In the genomic region with DNA sequence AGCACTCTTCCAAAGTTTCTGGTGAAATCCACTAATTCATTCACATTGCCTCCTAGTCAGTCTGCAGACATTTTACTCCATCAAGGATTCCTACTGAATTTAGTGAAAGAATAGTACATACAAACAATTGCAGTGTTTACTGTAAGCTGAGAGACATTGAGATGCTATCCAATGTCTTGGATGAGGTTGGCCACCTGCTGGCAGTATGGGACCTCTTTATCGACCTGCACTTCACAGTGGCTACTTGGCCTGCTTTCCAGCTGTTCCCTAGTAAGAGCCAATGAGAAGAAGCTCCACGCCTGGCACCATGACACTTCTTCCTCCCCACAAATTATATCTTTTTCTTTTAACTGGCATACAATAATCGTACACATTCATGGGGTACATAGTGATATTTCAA, we compare ENCODE assay signal across 17 cellular contexts. TPM values are rescaled to one million over a fixed set of nuclear protein-coding genes. Genes with fewer than 3 reads are reported as not detected.
DNase-seq lines count a peak whose midpoint lies in the region; ATAC-seq, FAIRE-seq and TF ChIP-seq lines count a peak whose summit lies in the region.
"Had no signal": no experiment of that assay in that cellular context is flagged by ENCODE, and none has a peak within 500 bp of the region (broad histone marks: within the 10 kb centered on the region; RNA-seq: fewer than 3 reads in every experiment).

No MANE protein-coding gene starts in this region.

- intact Hi-C loops in HepG2 (cut with micrococcal nuclease; ENCODE audit: unreplicated experiment): no loop called here
- intact Hi-C loops in right lobe of liver (cut with DNase I): no loop called here
- intact Hi-C loops in HCT116 (cut with micrococcal nuclease): no loop called here
- intact Hi-C loops in OCI-LY7 (cut with micrococcal nuclease; ENCODE audit: unreplicated experiment): no loop called here
- intact Hi-C loops in lower leg skin (cut with DNase I; ENCODE audit: low total_unique reads): no loop called here

- H4K20me1 ChIP-seq in HepG2 (ENCODE audit: insufficient read depth, low read length) (no peaks in the 10 kb centered on the region), HCT116 (ENCODE audit: insufficient read depth) (no peaks in the 10 kb centered on the region), OCI-LY7 (ENCODE audit: insufficient read depth, low read length) (no peaks in the 10 kb centered on the region), osteoblast (ENCODE audit: insufficient read depth, low read length) (no peaks in the 10 kb centered on the region)
- H4K20me1 ChIP-seq: BLaER1 had no signal

- TF ChIP-seq EP300 in HepG2 (IDR thresholded peaks at IDR 0.05; ENCODE audit: low read depth in 2 of 2, low read length in 2 of 2) (no peak), HepG2 (CRISPR knock-in tag; IDR thresholded peaks at IDR 0.05; ENCODE audit: borderline replicate concordance) (no peak)

- H3K36me3 Mint-ChIP-seq in T-helper 2 cell treated with Interferon-gamma antibody and Interleukin-4, amounts not matched to agents 5 μg/mL and 100 μg/mL, for 36 hours (ENCODE audit: low read depth): no peaks in the 10 kb centered on the region

- H3K27ac ChIP-seq in HepG2 (ENCODE audit: extremely low read length, insufficient read depth, low read length): no peak overlapping the region
- H3K27ac ChIP-seq in right lobe of liver: no peak overlapping the region
- no peak overlapping the region for H3K27ac ChIP-seq in HCT116 (ENCODE audit: low read depth, low read length)
- no peak overlapping the region for H3K27ac ChIP-seq in OCI-LY7 (ENCODE audit: low read depth, low read length, poor library complexity, severe bottlenecking)
- no peak overlapping the region for H3K27ac ChIP-seq in osteoblast (ENCODE audit: low read depth, low read length)
- H3K27ac ChIP-seq: BLaER1, GM23248, RWPE1, SJCRH30 had no signal

- H3K9me3 ChIP-seq in HepG2 (ENCODE audit: low read length) (no peaks in the 10 kb centered on the region), right lobe of liver (no peaks in the 10 kb centered on the region), HCT116 (ENCODE audit: control insufficient read depth in 1 of 2, insufficient read depth in 1 of 2, low read depth in 1 of 2, low read length in 2 of 2) (no peaks in the 10 kb centered on the region), OCI-LY7 (ENCODE audit: low read length) (no peaks in the 10 kb centered on the region), osteoblast (ENCODE audit: low read depth, low read length) (no peaks in the 10 kb centered on the region)
- H3K9me3 ChIP-seq: SJCRH30 had no signal

- ATAC-seq in HepG2 (peak; percentile 42; the same call in 2 of the 3 replicates), right lobe of liver (no peak), HCT116 (peak; percentile 64)

- CTCF ChIA-PET in HepG2 (lab: Yijun Ruan, JAX; ENCODE audit: low intra/inter-chr PET ratio, low total read pairs) (no interaction called here), HCT116 (lab: Charles Lee) (interaction anchor here (1.0 to 3.5 kb wide), 2 partner anchors 15 to 50 kb away, joined by 3 to 23 read pairs; no protein-coding TSS in a partner anchor), OCI-LY7 (lab: Charles Lee; ENCODE audit: unreplicated experiment) (no interaction called here)

- H3K9me2 ChIP-seq in HCT116 (ENCODE audit: insufficient read depth) (no peaks in the 10 kb centered on the region), OCI-LY7 (ENCODE audit: insufficient read depth, low read length) (no peaks in the 10 kb centered on the region)

- TF ChIP-seq RAD21 in HepG2 (CRISPR knock-in tag; IDR thresholded peaks at IDR 0.05) (no peak), HCT116 (IDR thresholded peaks at IDR 0.05; ENCODE audit: low read depth) (peak; percentile 28; the same call in 1 of the 2 replicates)

- WGBS in HepG2 (ENCODE audit: low lambda C conversion rate): 0% methylated on average over 3 of the region's 3 CpGs
- 38% methylated on average over 3 of the region's 3 CpGs for WGBS in right lobe of liver (ENCODE audit: insufficient coverage, low coverage, low lambda C conversion rate, missing lambda C conversion rate)
- 56 to 61% methylated on average over 3 of the region's 3 CpGs for WGBS in lower leg skin, 2 donors

- H2AFZ ChIP-seq in HepG2 (ENCODE audit: low read length): no peak overlapping the region
- no peak overlapping the region for H2AFZ ChIP-seq in HCT116 (ENCODE audit: low read depth, low read length, poor library complexity, severe bottlenecking)
- H2AFZ ChIP-seq in OCI-LY7 (ENCODE audit: low read length): no peak overlapping the region
- no peak overlapping the region for H2AFZ ChIP-seq in osteoblast (ENCODE audit: low read length)
- H2AFZ ChIP-seq: GM23248 had no signal

- no peak overlapping the region for H3K9ac ChIP-seq in HepG2 (ENCODE audit: insufficient read depth, low read depth, low read length)
- H3K9ac ChIP-seq in HCT116 (ENCODE audit: low read length): no peak overlapping the region
- H3K9ac ChIP-seq: BLaER1, GM23248 had no signal

- H3K36me3 ChIP-seq in HepG2 (replicated peaks in 1 of 2; ENCODE audit: control insufficient read depth in 1 of 2, insufficient read depth in 2 of 2, low read length in 2 of 2) (no peaks in the 10 kb centered on the region), right lobe of liver (no peaks in the 10 kb centered on the region), HCT116 (ENCODE audit: control insufficient read depth in 1 of 2, insufficient read depth in 2 of 2, low read length in 2 of 2) (no peaks in the 10 kb centered on the region), OCI-LY7 (ENCODE audit: insufficient read depth, low read length) (no peaks in the 10 kb centered on the region), osteoblast (ENCODE audit: insufficient read depth, low read length) (no peaks in the 10 kb centered on the region)
- H3K36me3 ChIP-seq: BLaER1, SJCRH30 had no signal

- H3K4me3 Mint-ChIP-seq in T-helper 2 cell treated with Interferon-gamma antibody and Interleukin-4, amounts not matched to agents 5 μg/mL and 100 μg/mL, for 36 hours: no peak overlapping the region
- H3K4me3 Mint-ChIP-seq: CD8-positive, alpha-beta memory T cell had no signal

- H3K4me1 ChIP-seq in HepG2 (ENCODE audit: insufficient read depth, low read length): no peaks in the 10 kb centered on the region
- H3K4me1 ChIP-seq in right lobe of liver: no peaks in the 10 kb centered on the region
- no peaks in the 10 kb centered on the region for H3K4me1 ChIP-seq in HCT116 (ENCODE audit: control insufficient read depth in 1 of 2, insufficient read depth in 2 of 2, low read length in 2 of 2)
- H3K4me1 ChIP-seq in OCI-LY7 (ENCODE audit: insufficient read depth, low read length, poor library complexity, severe bottlenecking): no peaks in the 10 kb centered on the region
- no peaks in the 10 kb centered on the region for H3K4me1 ChIP-seq in osteoblast (ENCODE audit: insufficient read depth, low read length)
- H3K4me1 ChIP-seq: BLaER1, SJCRH30 had no signal

- RAD21 ChIA-PET in HCT116 (lab: Charles Lee; ENCODE audit: low non-redundant PET in 1 of 2, low total read pairs in 2 of 2, uncharacterized antibody in 2 of 2, unreplicated experiment in 2 of 2): no interaction called here

- H3K79me2 ChIP-seq in HepG2 (ENCODE audit: insufficient read depth, low read length): no peaks in the 10 kb centered on the region
- no peaks in the 10 kb centered on the region for H3K79me2 ChIP-seq in HCT116 (ENCODE audit: insufficient read depth, low read length)
- no peaks in the 10 kb centered on the region for H3K79me2 ChIP-seq in OCI-LY7 (ENCODE audit: insufficient read depth, low read depth, low read length)
- no peaks in the 10 kb centered on the region for H3K79me2 ChIP-seq in osteoblast (ENCODE audit: insufficient read depth, low read length)

- H3K4me1 Mint-ChIP-seq in T-helper 2 cell treated with Interferon-gamma antibody and Interleukin-4, amounts not matched to agents 5 μg/mL and 100 μg/mL, for 36 hours (ENCODE audit: low read depth): no peaks in the 10 kb centered on the region
- H3K4me1 Mint-ChIP-seq: CD8-positive, alpha-beta memory T cell had no signal

- H3K27ac Mint-ChIP-seq in T-helper 2 cell treated with Interferon-gamma antibody and Interleukin-4, amounts not matched to agents 5 μg/mL and 100 μg/mL, for 36 hours: no peak overlapping the region
- H3K27ac Mint-ChIP-seq: CD8-positive, alpha-beta memory T cell had no signal

- POLR2A ChIA-PET in HepG2 (lab: Yijun Ruan, JAX): no interaction called here
- POLR2A ChIA-PET in HCT116 (lab: Charles Lee): no interaction called here
- POLR2A ChIA-PET in OCI-LY7 (lab: Charles Lee): interaction anchor here (0.5 to 1.4 kb wide), 3 partner anchors 11 to 205 kb away, joined by 3 to 5 read pairs (median 3); no protein-coding TSS in a partner anchor

- H3K9me3 Mint-ChIP-seq in T-helper 2 cell treated with Interferon-gamma antibody and Interleukin-4, amounts not matched to agents 5 μg/mL and 100 μg/mL, for 36 hours: peaks cover 8% of the 10 kb centered on the region

- BruUV-seq in HepG2 (replicated peaks; lab: Mats Ljungman, UMichigan) (no TSS peak), HCT116 (replicated peaks; lab: Mats Ljungman, UMichigan) (no TSS peak), OCI-LY7 (replicated peaks; lab: Mats Ljungman, UMichigan) (no TSS peak)

- H3K27me3 ChIP-seq in HepG2 (ENCODE audit: control insufficient read depth in 1 of 2, insufficient read depth in 2 of 2, low read length in 2 of 2) (no peaks in the 10 kb centered on the region; a peak in 1 of 5 replicates), right lobe of liver (no peaks in the 10 kb centered on the region), HCT116 (ENCODE audit: insufficient read depth, low read length) (peaks cover 6% of the 10 kb centered on the region), osteoblast (ENCODE audit: insufficient read depth, low read length) (no peaks in the 10 kb centered on the region)
- H3K27me3 ChIP-seq: BLaER1, SJCRH30 had no signal

- peaks cover 24% of the 10 kb centered on the region for H3K27me3 Mint-ChIP-seq in T-helper 2 cell treated with Interferon-gamma antibody and Interleukin-4, amounts not matched to agents 5 μg/mL and 100 μg/mL, for 36 hours (ENCODE audit: low read depth)

- H3K4me2 ChIP-seq in HepG2 (ENCODE audit: low read depth, low read length): no peak overlapping the region
- H3K4me2 ChIP-seq in HCT116 (ENCODE audit: low read length): no peak overlapping the region
- H3K4me2 ChIP-seq in OCI-LY7 (ENCODE audit: low read length): no peak overlapping the region
- H3K4me2 ChIP-seq in osteoblast (ENCODE audit: insufficient read depth, low read length): no peak overlapping the region
- H3K4me2 ChIP-seq: BLaER1 had no signal

- no peak for FAIRE-seq in HepG2 (lab: Jason Lieb, UNC)
- FAIRE-seq: A204.1 had no signal

- DNase-seq in HepG2 (ENCODE audit: low spot score) (peak; percentile 6), right lobe of liver (no peak), HCT116 (ENCODE audit: low read depth, low spot score) (no peak), OCI-LY7 (ENCODE audit: low spot score) (peak; percentile 31), osteoblast (ENCODE audit: insufficient read length, low spot score, missing footprints) (peak; percentile 77), NCI-H146 treated with DMSO at 0.1 percent for 48 hours (lab: John Stamatoyannopoulos, UW; ENCODE audit: unreplicated experiment) (no peak), lower leg skin (ENCODE audit: low spot score in 2 of 2) (no peak)
- DNase-seq in T-helper 2 cell treated with Interferon-gamma antibody and Interleukin-4, amounts not matched to agents 5 μg/mL and 100 μg/mL, for 36 hours (ENCODE audit: low spot score): no peak
- DNase-seq: CD8-positive, alpha-beta memory T cell; GM23248; NCI-H1930; NCI-H2227 treated with DMSO at 0.1 percent for 48 hours; SW 1271 had no signal

- no peak for TF ChIP-seq POLR2A in HepG2 (IDR thresholded peaks at IDR 0.05; ENCODE audit: insufficient read depth in 1 of 2, low read depth in 2 of 2, low read length in 2 of 2)
- TF ChIP-seq POLR2A in right lobe of liver (IDR thresholded peaks at IDR 0.05): no peak
- no peak for TF ChIP-seq POLR2A in HCT116 (IDR thresholded peaks at IDR 0.05; ENCODE audit: borderline replicate concordance, extremely low read depth, insufficient read depth, insufficient read length)
- TF ChIP-seq POLR2A in lower leg skin (IDR thresholded peaks at IDR 0.05): no peak

- in situ Hi-C loops in HepG2 (cut with HindIII; ENCODE audit: extremely low pct_ligation_motif_present, low pct_unique_long_range_greater_than_20kb): no loop called here

- peak; percentile 31; the same call in 1 of the 2 replicates for TF ChIP-seq CTCF in HepG2 (CRISPR knock-in tag; IDR thresholded peaks at IDR 0.05)
- TF ChIP-seq CTCF in right lobe of liver (IDR thresholded peaks at IDR 0.05): no peak
- no peak; a peak in 1 of 6 replicates for TF ChIP-seq CTCF in HCT116 (IDR thresholded peaks at IDR 0.05 in 2 of 3, conservative IDR thresholded peaks at IDR 0.05 in 1 of 3; ENCODE audit: borderline replicate concordance in 1 of 3, insufficient read depth in 1 of 3, low read depth in 2 of 3, low read length in 2 of 3)
- peak; percentile 61 for TF ChIP-seq CTCF in OCI-LY7 (conservative IDR thresholded peaks at IDR 0.05; ENCODE audit: low read length)
- no peak for TF ChIP-seq CTCF in osteoblast (IDR thresholded peaks at IDR 0.05; ENCODE audit: extremely low read depth, low read depth, low read length)
- TF ChIP-seq CTCF in lower leg skin (IDR thresholded peaks at IDR 0.05): no peak

- no peak overlapping the region for H3K4me3 ChIP-seq in HepG2 (replicated peaks in 1 of 3; ENCODE audit: insufficient read depth in 1 of 3, low read depth in 2 of 3, low read length in 3 of 3)
- no peak overlapping the region for H3K4me3 ChIP-seq in right lobe of liver
- H3K4me3 ChIP-seq in HCT116 (replicated peaks in 1 of 2; ENCODE audit: low read depth in 1 of 2, low read length in 2 of 2): no peak overlapping the region
- H3K4me3 ChIP-seq in OCI-LY7 (ENCODE audit: low read depth, low read length, poor library complexity, severe bottlenecking): no peak overlapping the region
- H3K4me3 ChIP-seq in osteoblast (ENCODE audit: insufficient read depth, low read length): no peak overlapping the region
- H3K4me3 ChIP-seq in lower leg skin (ENCODE audit: low read depth, poor library complexity, severe bottlenecking): no peak overlapping the region
- H3K4me3 ChIP-seq: BLaER1, GM23248, SJCRH30 had no signal

RNA-seq across cellular contexts. Expression of a gene that starts 51.5 kb away (rescaled TPM):
- 42.4 and 67.4 TPM in 2 replicates for total RNA-seq in HepG2 (2016; rRNA removed; fragmentation: Illumina TruSeq; extraction: Trizol)
- 10.9 and 14.5 TPM in 2 replicates for total RNA-seq in HepG2 (2016; cell fraction: cytosol; rRNA removed; fragmentation: Illumina TruSeq; extraction: Trizol; ENCODE audit: low read depth)
- total RNA-seq in HepG2 (2016; cell fraction: insoluble cytoplasmic fraction; rRNA removed; fragmentation: Illumina TruSeq; extraction: Trizol): 39.9 and 62.9 TPM in 2 replicates
- total RNA-seq in HepG2 (2016; cell fraction: membrane; rRNA removed; fragmentation: Illumina TruSeq; extraction: Trizol): 33.5 and 39.6 TPM in 2 replicates
- total RNA-seq in HepG2 (2016; cell fraction: nucleus; rRNA removed; fragmentation: Illumina TruSeq; extraction: Trizol): 24.7 and 29.5 TPM in 2 replicates
- 18.4 and 18.6 TPM in 2 replicates for polyA plus RNA-seq in HepG2 (2011; rRNA removed)
- 7.8 and 13.3 TPM in 2 replicates for polyA plus RNA-seq in HepG2 (2011; cell fraction: cytosol; rRNA removed)
- 6.1 and 9.1 TPM in 2 replicates for polyA plus RNA-seq in HepG2 (2011; cell fraction: nucleus; rRNA removed)
- 26.0 and 32.4 TPM in 2 replicates for polyA plus RNA-seq in HepG2 (2012)
- 9.4 and 15.1 TPM in 2 replicates for polyA plus RNA-seq in HepG2 (2016; cell fraction: cytosol; fragmentation: Illumina TruSeq; extraction: Trizol; ENCODE audit: low read depth)
- polyA plus RNA-seq in HepG2 (2016; cell fraction: insoluble cytoplasmic fraction; fragmentation: Illumina TruSeq; extraction: Trizol; ENCODE audit: low read depth): 71.6 and 83.0 TPM in 2 replicates
- 24.4 and 35.0 TPM in 2 replicates for polyA plus RNA-seq in HepG2 (2016; cell fraction: membrane; fragmentation: Illumina TruSeq; extraction: Trizol; ENCODE audit: low read depth)
- polyA plus RNA-seq in HepG2 (2016; cell fraction: nucleus; fragmentation: Illumina TruSeq; extraction: Trizol; ENCODE audit: insufficient read depth, low read depth): 36.7 and 37.0 TPM in 2 replicates
- 13.7 and 19.4 TPM in 2 replicates for polyA minus RNA-seq in HepG2 (2011; rRNA and poly(A)+ RNA removed; ENCODE audit: low replicate concordance)
- 20.8 and 25.4 TPM in 2 replicates for polyA minus RNA-seq in HepG2 (2011; cell fraction: cytosol; rRNA and poly(A)+ RNA removed)
- polyA minus RNA-seq in HepG2 (2011; cell fraction: nucleus; rRNA and poly(A)+ RNA removed): 32.8 and 48.9 TPM in 2 replicates
- total RNA-seq in right lobe of liver: 1 to 10 TPM; 3.8 to 7.8 (median 5.8) TPM
- total RNA-seq in HCT116 (2021; ENCODE audit: unreplicated experiment): 21.8 TPM
- polyA plus RNA-seq in HCT116 (2012): 8.2 and 12.3 TPM in 2 replicates
- total RNA-seq in OCI-LY7 (2014; rRNA removed; shearing (Covaris generic)): 6.6 and 7.1 TPM in 2 replicates
- total RNA-seq in OCI-LY7 (2022): 10.0 and 12.2 TPM in 2 replicates
- total RNA-seq in osteoblast: 10.5 and 13.6 TPM in 2 replicates
- total RNA-seq in lower leg skin: 10 to 100 TPM in 2 of 4 donors, 1 to 10 TPM in 2; 9.0 to 10.6 (median 9.6) TPM

Comparison
In these comparisons a context has a peak if more than half of its experiments do, and no peak if none do; other contexts are left out.
1. ATAC-seq: peak in HepG2 (single experiment) and HCT116 (single experiment); none in right lobe of liver (0 of 4).
2. DNase-seq: peak in HepG2 (single experiment), OCI-LY7 (single experiment) and osteoblast (single experiment); none in right lobe of liver (0 of 3), HCT116 (single experiment), NCI-H146 treated with DMSO at 0.1 percent for 48 hours (single experiment), T-helper 2 cell treated with Interferon-gamma antibody and Interleukin-4, amounts not matched to agents 5 μg/mL and 100 μg/mL, for 36 hours (single experiment) and lower leg skin (0 of 2).
3. CTCF ChIP-seq: peak in HepG2 (single experiment) and OCI-LY7 (single experiment); none in right lobe of liver (0 of 4), HCT116 (0 of 3), osteoblast (single experiment) and lower leg skin (0 of 3).